In the genomic region with DNA sequence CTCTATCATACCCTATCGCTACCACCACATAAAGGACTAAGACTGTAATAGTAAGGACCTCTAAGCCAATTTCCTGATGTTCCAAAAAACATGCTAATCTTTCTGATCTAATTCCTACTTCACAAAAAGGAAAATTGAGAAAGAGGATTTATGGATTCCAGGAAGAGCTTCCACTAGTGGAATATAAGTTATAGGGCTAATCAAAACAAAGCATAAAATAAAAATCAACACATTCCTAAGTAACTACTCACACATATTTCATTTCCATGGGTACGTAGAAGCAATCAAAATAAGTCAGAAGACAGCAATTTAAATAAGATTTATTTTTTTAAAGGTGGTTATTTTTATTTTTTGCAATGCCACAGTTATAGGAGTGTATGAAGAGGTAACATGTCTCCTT, we compare ENCODE assay signal across 24 cellular contexts. TPM values are rescaled to one million over a fixed set of nuclear protein-coding genes. Genes with fewer than 3 reads are reported as not detected.
DNase-seq lines count a peak whose midpoint lies in the region; ATAC-seq and TF ChIP-seq lines count a peak whose summit lies in the region.
"Had no signal": no experiment of that assay in that cellular context is flagged by ENCODE, and none has a peak within 500 bp of the region (broad histone marks: within the 10 kb centered on the region; RNA-seq: fewer than 3 reads in every experiment).

No MANE protein-coding gene starts in this region.

- no peaks in the 10 kb centered on the region for H3K9me3 Mint-ChIP-seq in mesothelial cell of epicardium
- no peaks in the 10 kb centered on the region for H3K9me3 Mint-ChIP-seq in activated CD8-positive, alpha-beta T cell treated with anti-CD3 and anti-CD28 coated beads, Interleukin-2, amount 10 ng/mL, durations not matched to agents 7 days and 5 days (ENCODE audit: insufficient read depth)
- H3K9me3 Mint-ChIP-seq: activated CD8-positive, alpha-beta T cell treated with anti-CD3 and anti-CD28 coated beads for 36 hours; activated naive CD4-positive, alpha-beta T cell treated with anti-CD3 and anti-CD28 coated beads, Interleukin-2, amount 10 ng/mL, durations not matched to agents 7 days and 5 days; activated T-cell treated with anti-CD3 and anti-CD28 coated beads, Interleukin-2, amount 50 U/mL, for 24 hours; immature natural killer cell; stimulated activated memory B cell treated with anti-CD40 and anti-IgM and Interleukin-4, amounts not matched to agents 10 μg/mL and 1 μg/mL and 100 μg/mL, for 72 hours; T-helper 1 cell treated with Interleukin-12 subunit alpha and Interleukin-12 subunit beta and Interleukin-4 antibody, amounts not matched to agents 30 μg/mL and 1 μg/mL, for 36 hours had no signal

- ATAC-seq in activated CD8-positive, alpha-beta T cell treated with anti-CD3 and anti-CD28 coated beads, Interleukin-2, amount 10 ng/mL, durations not matched to agents 7 days and 5 days = no peak
- ATAC-seq in GM19455 (IDR thresholded peaks at IDR 0.05; ENCODE audit: unreplicated experiment) (no peak), GM18519 (IDR thresholded peaks at IDR 0.05; ENCODE audit: low FRiP score, unreplicated experiment) (no peak)
- ATAC-seq: activated CD8-positive, alpha-beta T cell treated with anti-CD3 and anti-CD28 coated beads for 36 hours; body of pancreas; sciatic nerve; stimulated activated memory B cell treated with anti-CD40 and anti-IgM and Interleukin-4, amounts not matched to agents 10 μg/mL and 1 μg/mL and 100 μg/mL, for 72 hours had no signal

- POLR2A ChIA-PET in activated CD8-positive, alpha-beta T cell treated with anti-CD3 and anti-CD28 coated beads, Interleukin-2, amount 10 ng/mL, durations not matched to agents 7 days and 5 days (lab: Charles Lee) = interaction anchor here (0.6 kb wide), 1 partner anchor 28 kb away, joined by 3 read pairs; no protein-coding TSS in a partner anchor

- CTCF ChIA-PET in activated CD8-positive, alpha-beta T cell treated with anti-CD3 and anti-CD28 coated beads, Interleukin-2, amount 10 ng/mL, durations not matched to agents 7 days and 5 days (lab: Charles Lee) = no interaction called here

- peak; percentile 13 for DNase-seq in AG09309 (ENCODE audit: low read depth)
- peak; percentile 29 for DNase-seq in LHCN-M2 (ENCODE audit: low read depth)
- peak; percentile 10 to 47 for DNase-seq in dermis microvascular lymphatic vessel endothelial cell (ENCODE audit: low read depth in 2 of 2)
- no peak for DNase-seq in mesothelial cell of epicardium (ENCODE audit: low spot score in 2 of 2, unreplicated experiment in 2 of 2)
- no peak for DNase-seq in activated CD8-positive, alpha-beta T cell treated with anti-CD3 and anti-CD28 coated beads, Interleukin-2, amount 10 ng/mL, durations not matched to agents 7 days and 5 days
- no peak for DNase-seq in SIG-M5 treated with dmso at 0.1 percent for 504 hours (lab: John Stamatoyannopoulos, UW; ENCODE audit: unreplicated experiment)
- DNase-seq: activated CD8-positive, alpha-beta T cell treated with anti-CD3 and anti-CD28 coated beads for 36 hours; activated naive CD4-positive, alpha-beta T cell treated with anti-CD3 and anti-CD28 coated beads, Interleukin-2, amount 10 ng/mL, durations not matched to agents 7 days and 5 days; activated T-cell treated with anti-CD3 and anti-CD28 coated beads, Interleukin-2, amount 50 U/mL, for 24 hours; AML-193; body of pancreas; cortex of kidney; DMS79 treated with DMSO at 0.1 percent for 48 hours; immature natural killer cell; NCI-H1092; NCI-H2081; NCI-H524; testis had no signal

- no peaks in the 10 kb centered on the region for H3K4me1 Mint-ChIP-seq in mesothelial cell of epicardium
- no peaks in the 10 kb centered on the region for H3K4me1 Mint-ChIP-seq in activated CD8-positive, alpha-beta T cell treated with anti-CD3 and anti-CD28 coated beads, Interleukin-2, amount 10 ng/mL, durations not matched to agents 7 days and 5 days (ENCODE audit: low read depth)
- H3K4me1 Mint-ChIP-seq: activated naive CD4-positive, alpha-beta T cell treated with anti-CD3 and anti-CD28 coated beads, Interleukin-2, amount 10 ng/mL, durations not matched to agents 7 days and 5 days; immature natural killer cell; stimulated activated memory B cell treated with anti-CD40 and anti-IgM and Interleukin-4, amounts not matched to agents 10 μg/mL and 1 μg/mL and 100 μg/mL, for 72 hours had no signal

- TF ChIP-seq CTCF in AG09309 (IDR thresholded peaks at IDR 0.05; ENCODE audit: control insufficient read depth, insufficient read depth, low read depth, low read length, missing control alignments) (no peak), mesothelial cell of epicardium (IDR thresholded peaks at IDR 0.05; ENCODE audit: unreplicated experiment) (no peak)

- H3K27ac Mint-ChIP-seq in mesothelial cell of epicardium = peak overlapping the region; percentile 25
- H3K27ac Mint-ChIP-seq in activated CD8-positive, alpha-beta T cell treated with anti-CD3 and anti-CD28 coated beads, Interleukin-2, amount 10 ng/mL, durations not matched to agents 7 days and 5 days = no peak overlapping the region
- H3K27ac Mint-ChIP-seq: activated CD8-positive, alpha-beta T cell treated with anti-CD3 and anti-CD28 coated beads for 36 hours; activated naive CD4-positive, alpha-beta T cell treated with anti-CD3 and anti-CD28 coated beads, Interleukin-2, amount 10 ng/mL, durations not matched to agents 7 days and 5 days; activated T-cell treated with anti-CD3 and anti-CD28 coated beads, Interleukin-2, amount 50 U/mL, for 24 hours; immature natural killer cell; stimulated activated memory B cell treated with anti-CD40 and anti-IgM and Interleukin-4, amounts not matched to agents 10 μg/mL and 1 μg/mL and 100 μg/mL, for 72 hours; T-helper 1 cell treated with Interleukin-12 subunit alpha and Interleukin-12 subunit beta and Interleukin-4 antibody, amounts not matched to agents 30 μg/mL and 1 μg/mL, for 36 hours had no signal

- H3K4me3 ChIP-seq in AG09309 (ENCODE audit: control insufficient read depth, low read depth, low read length) = no peak overlapping the region
- H3K4me3 ChIP-seq: body of pancreas, testis had no signal

- H3K36me3 Mint-ChIP-seq in mesothelial cell of epicardium = peaks cover 13% of the 10 kb centered on the region
- peaks cover 22% of the 10 kb centered on the region for H3K36me3 Mint-ChIP-seq in activated CD8-positive, alpha-beta T cell treated with anti-CD3 and anti-CD28 coated beads, Interleukin-2, amount 10 ng/mL, durations not matched to agents 7 days and 5 days (ENCODE audit: low read depth)

- no peaks in the 10 kb centered on the region for H3K27me3 Mint-ChIP-seq in mesothelial cell of epicardium (ENCODE audit: low read depth)
- H3K27me3 Mint-ChIP-seq in activated CD8-positive, alpha-beta T cell treated with anti-CD3 and anti-CD28 coated beads, Interleukin-2, amount 10 ng/mL, durations not matched to agents 7 days and 5 days (ENCODE audit: low read depth) = no peaks in the 10 kb centered on the region
- H3K27me3 Mint-ChIP-seq: activated CD8-positive, alpha-beta T cell treated with anti-CD3 and anti-CD28 coated beads for 36 hours; activated naive CD4-positive, alpha-beta T cell treated with anti-CD3 and anti-CD28 coated beads, Interleukin-2, amount 10 ng/mL, durations not matched to agents 7 days and 5 days; activated T-cell treated with anti-CD3 and anti-CD28 coated beads, Interleukin-2, amount 50 U/mL, for 24 hours; stimulated activated memory B cell treated with anti-CD40 and anti-IgM and Interleukin-4, amounts not matched to agents 10 μg/mL and 1 μg/mL and 100 μg/mL, for 72 hours had no signal

- no peak overlapping the region for H3K4me3 Mint-ChIP-seq in mesothelial cell of epicardium
- no peak overlapping the region for H3K4me3 Mint-ChIP-seq in activated CD8-positive, alpha-beta T cell treated with anti-CD3 and anti-CD28 coated beads, Interleukin-2, amount 10 ng/mL, durations not matched to agents 7 days and 5 days
- H3K4me3 Mint-ChIP-seq: activated CD8-positive, alpha-beta T cell treated with anti-CD3 and anti-CD28 coated beads for 36 hours; activated naive CD4-positive, alpha-beta T cell treated with anti-CD3 and anti-CD28 coated beads, Interleukin-2, amount 10 ng/mL, durations not matched to agents 7 days and 5 days; activated T-cell treated with anti-CD3 and anti-CD28 coated beads, Interleukin-2, amount 50 U/mL, for 24 hours; immature natural killer cell; stimulated activated memory B cell treated with anti-CD40 and anti-IgM and Interleukin-4, amounts not matched to agents 10 μg/mL and 1 μg/mL and 100 μg/mL, for 72 hours; T-helper 1 cell treated with Interleukin-12 subunit alpha and Interleukin-12 subunit beta and Interleukin-4 antibody, amounts not matched to agents 30 μg/mL and 1 μg/mL, for 36 hours had no signal

RNA-seq across cellular contexts. Expression of a gene that starts 12.4 kb away (rescaled TPM):
- total RNA-seq in LHCN-M2 (2014; rRNA removed) (30.1 and 30.7 TPM in 2 replicates), dermis microvascular lymphatic vessel endothelial cell (22.0 and 28.4 TPM in 2 replicates), mesothelial cell of epicardium (20.6 to 25.7 TPM (median 24.9 TPM) in 3 replicates)
- polyA plus RNA-seq in LHCN-M2 (2012) = 16.4 TPM
- total RNA-seq in activated CD8-positive, alpha-beta T cell treated with anti-CD3 and anti-CD28 coated beads, Interleukin-2, amount 10 ng/mL, durations not matched to agents 7 days and 5 days = 10 to 100 TPM; 24.0 to 26.3 TPM

RNA-seq across cellular contexts. Expression of a gene that starts 20.9 kb away (rescaled TPM):
- 0.17 TPM in 1 of 2 replicates, not detected in the other for total RNA-seq in LHCN-M2 (2014; rRNA removed)
- 0.22 TPM for polyA plus RNA-seq in LHCN-M2 (2012)
- total RNA-seq in dermis microvascular lymphatic vessel endothelial cell = not detected in 2 replicates
- 0.11 to 0.66 TPM (median 0.18 TPM) in 3 replicates for total RNA-seq in mesothelial cell of epicardium
- under 1 TPM; 0.16 to 0.26 TPM for total RNA-seq in activated CD8-positive, alpha-beta T cell treated with anti-CD3 and anti-CD28 coated beads, Interleukin-2, amount 10 ng/mL, durations not matched to agents 7 days and 5 days
- total RNA-seq: body of pancreas, liver, sciatic nerve had no signal

RNA-seq across cellular contexts. Expression of a gene that starts 31.3 kb away (rescaled TPM):
- total RNA-seq in LHCN-M2 (2014; rRNA removed) = 14.4 and 14.5 TPM in 2 replicates
- polyA plus RNA-seq in LHCN-M2 (2012) = 8.1 TPM
- 1.6 and 3.2 TPM in 2 replicates for total RNA-seq in dermis microvascular lymphatic vessel endothelial cell
- total RNA-seq in mesothelial cell of epicardium = 16.9 to 17.9 TPM (median 17.6 TPM) in 3 replicates
- 10 to 100 TPM; 35.1 to 36.4 TPM for total RNA-seq in activated CD8-positive, alpha-beta T cell treated with anti-CD3 and anti-CD28 coated beads, Interleukin-2, amount 10 ng/mL, durations not matched to agents 7 days and 5 days

Comparison
In these comparisons a context has a peak if more than half of its experiments do, and no peak if none do; other contexts are left out.
1. DNase-seq: peak in AG09309 (single experiment), LHCN-M2 (single experiment) and dermis microvascular lymphatic vessel endothelial cell (2 of 2); none in mesothelial cell of epicardium (0 of 2), activated CD8-positive, alpha-beta T cell treated with anti-CD3 and anti-CD28 coated beads, Interleukin-2, amount 10 ng/mL, durations not matched to agents 7 days and 5 days (single experiment) and SIG-M5 treated with dmso at 0.1 percent for 504 hours (single experiment).